1 cellular context compared by ENCODE assay signal in the genomic region with DNA sequence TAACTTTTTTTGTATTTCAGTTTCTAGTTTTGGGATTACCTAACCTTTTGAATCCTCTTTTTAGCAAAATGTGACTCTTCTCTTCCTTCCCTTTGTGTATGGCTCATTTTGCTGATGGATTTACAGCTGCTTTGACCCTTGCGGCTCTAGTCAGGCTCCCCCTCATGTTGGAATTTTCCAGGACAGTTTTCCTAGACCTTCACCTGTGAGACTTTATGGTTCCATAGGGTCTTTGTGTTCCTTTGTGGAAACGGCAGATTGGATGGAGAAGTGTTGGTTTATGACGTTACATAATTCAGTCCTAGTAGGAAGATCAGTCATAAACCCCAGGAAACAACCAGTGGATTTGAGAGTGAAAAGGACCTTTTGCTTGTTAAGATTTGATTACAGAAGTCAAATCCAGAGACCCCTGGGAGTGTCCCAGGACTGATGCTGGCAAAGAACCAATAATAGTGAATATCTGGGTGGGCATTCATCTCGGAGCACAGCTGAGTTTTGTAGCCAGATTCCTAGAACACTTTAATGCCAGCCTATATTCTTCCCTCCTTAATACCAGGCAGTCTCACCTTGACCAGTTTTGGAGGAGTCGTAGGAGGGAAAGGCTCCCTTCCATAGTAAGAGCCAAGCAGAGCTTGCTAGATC.
A peak's percentile ranks its signal among the peaks of the same experiment; 100 is the strongest.
TF ChIP-seq lines count a peak whose summit lies in the region.

No MANE protein-coding gene starts in this region.

TF ChIP-seq in HepG2, 621 proteins besides CTCF, POLR2A, EP300 and RAD21 (continued from another document and continues in another):
- TF ChIP-seq, protein P1, sequence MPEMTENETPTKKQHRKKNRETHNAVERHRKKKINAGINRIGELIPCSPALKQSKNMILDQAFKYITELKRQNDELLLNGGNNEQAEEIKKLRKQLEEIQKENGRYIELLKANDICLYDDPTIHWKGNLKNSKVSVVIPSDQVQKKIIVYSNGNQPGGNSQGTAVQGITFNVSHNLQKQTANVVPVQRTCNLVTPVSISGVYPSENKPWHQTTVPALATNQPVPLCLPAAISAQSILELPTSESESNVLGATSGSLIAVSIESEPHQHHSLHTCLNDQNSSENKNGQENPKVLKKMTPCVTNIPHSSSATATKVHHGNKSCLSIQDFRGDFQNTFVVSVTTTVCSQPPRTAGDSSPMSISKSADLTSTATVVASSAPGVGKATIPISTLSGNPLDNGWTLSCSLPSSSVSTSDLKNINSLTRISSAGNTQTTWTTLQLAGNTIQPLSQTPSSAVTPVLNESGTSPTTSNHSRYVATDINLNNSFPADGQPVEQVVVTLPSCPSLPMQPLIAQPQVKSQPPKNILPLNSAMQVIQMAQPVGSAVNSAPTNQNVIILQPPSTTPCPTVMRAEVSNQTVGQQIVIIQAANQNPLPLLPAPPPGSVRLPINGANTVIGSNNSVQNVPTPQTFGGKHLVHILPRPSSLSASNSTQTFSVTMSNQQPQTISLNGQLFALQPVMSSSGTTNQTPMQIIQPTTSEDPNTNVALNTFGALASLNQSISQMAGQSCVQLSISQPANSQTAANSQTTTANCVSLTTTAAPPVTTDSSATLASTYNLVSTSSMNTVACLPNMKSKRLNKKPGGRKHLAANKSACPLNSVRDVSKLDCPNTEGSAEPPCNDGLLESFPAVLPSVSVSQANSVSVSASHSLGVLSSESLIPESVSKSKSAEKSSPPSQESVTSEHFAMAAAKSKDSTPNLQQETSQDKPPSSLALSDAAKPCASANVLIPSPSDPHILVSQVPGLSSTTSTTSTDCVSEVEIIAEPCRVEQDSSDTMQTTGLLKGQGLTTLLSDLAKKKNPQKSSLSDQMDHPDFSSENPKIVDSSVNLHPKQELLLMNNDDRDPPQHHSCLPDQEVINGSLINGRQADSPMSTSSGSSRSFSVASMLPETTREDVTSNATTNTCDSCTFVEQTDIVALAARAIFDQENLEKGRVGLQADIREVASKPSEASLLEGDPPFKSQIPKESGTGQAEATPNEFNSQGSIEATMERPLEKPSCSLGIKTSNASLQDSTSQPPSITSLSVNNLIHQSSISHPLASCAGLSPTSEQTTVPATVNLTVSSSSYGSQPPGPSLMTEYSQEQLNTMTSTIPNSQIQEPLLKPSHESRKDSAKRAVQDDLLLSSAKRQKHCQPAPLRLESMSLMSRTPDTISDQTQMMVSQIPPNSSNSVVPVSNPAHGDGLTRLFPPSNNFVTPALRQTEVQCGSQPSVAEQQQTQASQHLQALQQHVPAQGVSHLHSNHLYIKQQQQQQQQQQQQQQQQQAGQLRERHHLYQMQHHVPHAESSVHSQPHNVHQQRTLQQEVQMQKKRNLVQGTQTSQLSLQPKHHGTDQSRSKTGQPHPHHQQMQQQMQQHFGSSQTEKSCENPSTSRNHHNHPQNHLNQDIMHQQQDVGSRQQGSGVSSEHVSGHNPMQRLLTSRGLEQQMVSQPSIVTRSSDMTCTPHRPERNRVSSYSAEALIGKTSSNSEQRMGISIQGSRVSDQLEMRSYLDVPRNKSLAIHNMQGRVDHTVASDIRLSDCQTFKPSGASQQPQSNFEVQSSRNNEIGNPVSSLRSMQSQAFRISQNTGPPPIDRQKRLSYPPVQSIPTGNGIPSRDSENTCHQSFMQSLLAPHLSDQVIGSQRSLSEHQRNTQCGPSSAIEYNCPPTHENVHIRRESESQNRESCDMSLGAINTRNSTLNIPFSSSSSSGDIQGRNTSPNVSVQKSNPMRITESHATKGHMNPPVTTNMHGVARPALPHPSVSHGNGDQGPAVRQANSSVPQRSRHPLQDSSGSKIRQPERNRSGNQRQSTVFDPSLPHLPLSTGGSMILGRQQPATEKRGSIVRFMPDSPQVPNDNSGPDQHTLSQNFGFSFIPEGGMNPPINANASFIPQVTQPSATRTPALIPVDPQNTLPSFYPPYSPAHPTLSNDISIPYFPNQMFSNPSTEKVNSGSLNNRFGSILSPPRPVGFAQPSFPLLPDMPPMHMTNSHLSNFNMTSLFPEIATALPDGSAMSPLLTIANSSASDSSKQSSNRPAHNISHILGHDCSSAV (CRISPR knock-in tag; IDR thresholded peaks at IDR 0.05; ENCODE audit: borderline replicate concordance), result no peak
- TF ChIP-seq RORA (CRISPR knock-in tag; IDR thresholded peaks at IDR 0.05) (no peak), HDAC2 (CRISPR knock-in tag; IDR thresholded peaks at IDR 0.05) (0 out of 2 replicates have a peak, but pooled peaks have one; percentile 5), ZNF12 (CRISPR knock-in tag; IDR thresholded peaks at IDR 0.05) (no peak), CENPX (CRISPR knock-in tag; IDR thresholded peaks at IDR 0.05) (no peak), ZBTB7B (CRISPR knock-in tag; IDR thresholded peaks at IDR 0.05) (peak; percentile 16; the same call in 1 of the 2 replicates), ZNF274 (CRISPR knock-in tag; IDR thresholded peaks at IDR 0.05) (no peak), ARNT2 (CRISPR knock-in tag; IDR thresholded peaks at IDR 0.05; ENCODE audit: low read depth) (no peak), DMAP1 (CRISPR knock-in tag; IDR thresholded peaks at IDR 0.05) (no peak), HNF4A (CRISPR knock-in tag; IDR thresholded peaks at IDR 0.05) (no peak), KDM3A (CRISPR knock-in tag; IDR thresholded peaks at IDR 0.05; ENCODE audit: low read depth) (no peak), NFYB (CRISPR knock-in tag; IDR thresholded peaks at IDR 0.05) (0 out of 2 replicates have a peak, but pooled peaks have one; percentile 5), ONECUT2 (CRISPR knock-in tag; IDR thresholded peaks at IDR 0.05) (no peak), ELF3 (CRISPR knock-in tag; IDR thresholded peaks at IDR 0.05) (0 out of 2 replicates have a peak, but pooled peaks have one; percentile 15), ZSCAN21 (CRISPR knock-in tag; IDR thresholded peaks at IDR 0.05; ENCODE audit: borderline replicate concordance) (0 out of 2 replicates have a peak, but pooled peaks have one; percentile 19), RARA (CRISPR knock-in tag; IDR thresholded peaks at IDR 0.05) (no peak), NAIF1 (CRISPR knock-in tag; IDR thresholded peaks at IDR 0.05; ENCODE audit: borderline replicate concordance) (no peak), TCF7L2 (IDR thresholded peaks at IDR 0.05; ENCODE audit: low read depth, low read length) (no peak), ZNF263 (CRISPR knock-in tag; IDR thresholded peaks at IDR 0.05) (no peak), MZF1 (CRISPR knock-in tag; IDR thresholded peaks at IDR 0.05; ENCODE audit: borderline replicate concordance) (no peak), CHD4 (IDR thresholded peaks at IDR 0.05; ENCODE audit: borderline replicate concordance, low read length) (peak; percentile 88), NR2F6 (IDR thresholded peaks at IDR 0.05) (peak; percentile 29; the same call in 1 of the 2 replicates), NR2F6 (CRISPR knock-in tag; IDR thresholded peaks at IDR 0.05) (0 out of 2 replicates have a peak, but pooled peaks have one; percentile 17)
- TF ChIP-seq, protein P2, sequence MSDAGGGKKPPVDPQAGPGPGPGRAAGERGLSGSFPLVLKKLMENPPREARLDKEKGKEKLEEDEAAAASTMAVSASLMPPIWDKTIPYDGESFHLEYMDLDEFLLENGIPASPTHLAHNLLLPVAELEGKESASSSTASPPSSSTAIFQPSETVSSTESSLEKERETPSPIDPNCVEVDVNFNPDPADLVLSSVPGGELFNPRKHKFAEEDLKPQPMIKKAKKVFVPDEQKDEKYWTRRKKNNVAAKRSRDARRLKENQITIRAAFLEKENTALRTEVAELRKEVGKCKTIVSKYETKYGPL (CRISPR knock-in tag; IDR thresholded peaks at IDR 0.05), result peak; percentile 75; the same call in 1 of the 2 replicates
- TF ChIP-seq, protein P3, sequence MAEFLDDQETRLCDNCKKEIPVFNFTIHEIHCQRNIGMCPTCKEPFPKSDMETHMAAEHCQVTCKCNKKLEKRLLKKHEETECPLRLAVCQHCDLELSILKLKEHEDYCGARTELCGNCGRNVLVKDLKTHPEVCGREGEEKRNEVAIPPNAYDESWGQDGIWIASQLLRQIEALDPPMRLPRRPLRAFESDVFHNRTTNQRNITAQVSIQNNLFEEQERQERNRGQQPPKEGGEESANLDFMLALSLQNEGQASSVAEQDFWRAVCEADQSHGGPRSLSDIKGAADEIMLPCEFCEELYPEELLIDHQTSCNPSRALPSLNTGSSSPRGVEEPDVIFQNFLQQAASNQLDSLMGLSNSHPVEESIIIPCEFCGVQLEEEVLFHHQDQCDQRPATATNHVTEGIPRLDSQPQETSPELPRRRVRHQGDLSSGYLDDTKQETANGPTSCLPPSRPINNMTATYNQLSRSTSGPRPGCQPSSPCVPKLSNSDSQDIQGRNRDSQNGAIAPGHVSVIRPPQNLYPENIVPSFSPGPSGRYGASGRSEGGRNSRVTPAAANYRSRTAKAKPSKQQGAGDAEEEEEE (CRISPR knock-in tag; IDR thresholded peaks at IDR 0.05; ENCODE audit: borderline replicate concordance), result no peak
- TF ChIP-seq, protein P4, sequence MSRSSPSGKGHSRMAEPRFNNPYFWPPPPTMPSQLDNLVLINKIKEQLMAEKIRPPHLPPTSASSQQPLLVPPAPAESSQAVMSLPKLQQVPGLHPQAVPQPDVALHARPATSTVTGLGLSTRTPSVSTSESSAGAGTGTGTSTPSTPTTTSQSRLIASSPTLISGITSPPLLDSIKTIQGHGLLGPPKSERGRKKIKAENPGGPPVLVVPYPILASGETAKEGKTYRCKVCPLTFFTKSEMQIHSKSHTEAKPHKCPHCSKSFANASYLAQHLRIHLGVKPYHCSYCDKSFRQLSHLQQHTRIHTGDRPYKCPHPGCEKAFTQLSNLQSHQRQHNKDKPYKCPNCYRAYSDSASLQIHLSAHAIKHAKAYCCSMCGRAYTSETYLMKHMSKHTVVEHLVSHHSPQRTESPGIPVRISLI (CRISPR knock-in tag; IDR thresholded peaks at IDR 0.05; ENCODE audit: borderline replicate concordance), result no peak
- TF ChIP-seq, protein P5, sequence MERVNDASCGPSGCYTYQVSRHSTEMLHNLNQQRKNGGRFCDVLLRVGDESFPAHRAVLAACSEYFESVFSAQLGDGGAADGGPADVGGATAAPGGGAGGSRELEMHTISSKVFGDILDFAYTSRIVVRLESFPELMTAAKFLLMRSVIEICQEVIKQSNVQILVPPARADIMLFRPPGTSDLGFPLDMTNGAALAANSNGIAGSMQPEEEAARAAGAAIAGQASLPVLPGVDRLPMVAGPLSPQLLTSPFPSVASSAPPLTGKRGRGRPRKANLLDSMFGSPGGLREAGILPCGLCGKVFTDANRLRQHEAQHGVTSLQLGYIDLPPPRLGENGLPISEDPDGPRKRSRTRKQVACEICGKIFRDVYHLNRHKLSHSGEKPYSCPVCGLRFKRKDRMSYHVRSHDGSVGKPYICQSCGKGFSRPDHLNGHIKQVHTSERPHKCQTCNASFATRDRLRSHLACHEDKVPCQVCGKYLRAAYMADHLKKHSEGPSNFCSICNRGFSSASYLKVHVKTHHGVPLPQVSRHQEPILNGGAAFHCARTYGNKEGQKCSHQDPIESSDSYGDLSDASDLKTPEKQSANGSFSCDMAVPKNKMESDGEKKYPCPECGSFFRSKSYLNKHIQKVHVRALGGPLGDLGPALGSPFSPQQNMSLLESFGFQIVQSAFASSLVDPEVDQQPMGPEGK (CRISPR knock-in tag; IDR thresholded peaks at IDR 0.05), result 0 out of 2 replicates have a peak, but pooled peaks have one; percentile 15
- TF ChIP-seq, protein P6, sequence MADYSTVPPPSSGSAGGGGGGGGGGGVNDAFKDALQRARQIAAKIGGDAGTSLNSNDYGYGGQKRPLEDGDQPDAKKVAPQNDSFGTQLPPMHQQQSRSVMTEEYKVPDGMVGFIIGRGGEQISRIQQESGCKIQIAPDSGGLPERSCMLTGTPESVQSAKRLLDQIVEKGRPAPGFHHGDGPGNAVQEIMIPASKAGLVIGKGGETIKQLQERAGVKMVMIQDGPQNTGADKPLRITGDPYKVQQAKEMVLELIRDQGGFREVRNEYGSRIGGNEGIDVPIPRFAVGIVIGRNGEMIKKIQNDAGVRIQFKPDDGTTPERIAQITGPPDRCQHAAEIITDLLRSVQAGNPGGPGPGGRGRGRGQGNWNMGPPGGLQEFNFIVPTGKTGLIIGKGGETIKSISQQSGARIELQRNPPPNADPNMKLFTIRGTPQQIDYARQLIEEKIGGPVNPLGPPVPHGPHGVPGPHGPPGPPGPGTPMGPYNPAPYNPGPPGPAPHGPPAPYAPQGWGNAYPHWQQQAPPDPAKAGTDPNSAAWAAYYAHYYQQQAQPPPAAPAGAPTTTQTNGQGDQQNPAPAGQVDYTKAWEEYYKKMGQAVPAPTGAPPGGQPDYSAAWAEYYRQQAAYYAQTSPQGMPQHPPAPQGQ (CRISPR knock-in tag; IDR thresholded peaks at IDR 0.05; ENCODE audit: borderline replicate concordance), result no peak
- TF ChIP-seq, protein P7, sequence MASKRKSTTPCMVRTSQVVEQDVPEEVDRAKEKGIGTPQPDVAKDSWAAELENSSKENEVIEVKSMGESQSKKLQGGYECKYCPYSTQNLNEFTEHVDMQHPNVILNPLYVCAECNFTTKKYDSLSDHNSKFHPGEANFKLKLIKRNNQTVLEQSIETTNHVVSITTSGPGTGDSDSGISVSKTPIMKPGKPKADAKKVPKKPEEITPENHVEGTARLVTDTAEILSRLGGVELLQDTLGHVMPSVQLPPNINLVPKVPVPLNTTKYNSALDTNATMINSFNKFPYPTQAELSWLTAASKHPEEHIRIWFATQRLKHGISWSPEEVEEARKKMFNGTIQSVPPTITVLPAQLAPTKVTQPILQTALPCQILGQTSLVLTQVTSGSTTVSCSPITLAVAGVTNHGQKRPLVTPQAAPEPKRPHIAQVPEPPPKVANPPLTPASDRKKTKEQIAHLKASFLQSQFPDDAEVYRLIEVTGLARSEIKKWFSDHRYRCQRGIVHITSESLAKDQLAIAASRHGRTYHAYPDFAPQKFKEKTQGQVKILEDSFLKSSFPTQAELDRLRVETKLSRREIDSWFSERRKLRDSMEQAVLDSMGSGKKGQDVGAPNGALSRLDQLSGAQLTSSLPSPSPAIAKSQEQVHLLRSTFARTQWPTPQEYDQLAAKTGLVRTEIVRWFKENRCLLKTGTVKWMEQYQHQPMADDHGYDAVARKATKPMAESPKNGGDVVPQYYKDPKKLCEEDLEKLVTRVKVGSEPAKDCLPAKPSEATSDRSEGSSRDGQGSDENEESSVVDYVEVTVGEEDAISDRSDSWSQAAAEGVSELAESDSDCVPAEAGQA (IDR thresholded peaks at IDR 0.05; ENCODE audit: low read depth), result no peak
- TF ChIP-seq, protein P7 (CRISPR knock-in tag; IDR thresholded peaks at IDR 0.05; ENCODE audit: borderline replicate concordance), result no peak
